20 cellular contexts compared by ENCODE assay signal in the genomic region with DNA sequence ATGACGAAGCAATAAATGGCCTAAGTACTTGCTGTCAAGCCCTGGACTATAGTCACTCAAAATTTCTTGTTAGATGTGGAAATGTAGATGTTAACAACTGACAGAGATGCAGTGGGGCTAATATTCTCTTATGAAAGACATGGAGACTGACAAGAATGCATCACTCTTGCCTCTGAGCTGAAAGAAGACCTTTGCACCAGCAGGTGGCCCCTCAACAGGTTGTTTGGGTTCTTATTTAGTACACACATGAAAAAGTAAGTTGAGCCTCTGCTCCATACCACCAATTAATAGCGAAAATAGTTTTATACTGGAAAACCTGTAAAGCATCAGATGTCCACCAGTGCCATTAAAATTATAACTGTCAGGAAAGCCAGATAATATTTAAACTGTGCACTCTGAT. TPM values are rescaled to one million over a fixed set of nuclear protein-coding genes. Genes with fewer than 3 reads are reported as not detected.
DNase-seq lines count a peak whose midpoint lies in the region; ATAC-seq and TF ChIP-seq lines count a peak whose summit lies in the region.
"Had no signal": no experiment of that assay in that cellular context is flagged by ENCODE, and none has a peak within 500 bp of the region (broad histone marks: within the 10 kb centered on the region; RNA-seq: fewer than 3 reads in every experiment).

No MANE protein-coding gene starts in this region.

- no peak overlapping the region for H2BK5ac ChIP-seq in mesenchymal stem cell (ENCODE audit: low read depth, low read length, poor library complexity, severe bottlenecking)

- 68% methylated on average over 2 of the region's 2 CpGs for WGBS in mesenchymal stem cell

- no peak overlapping the region for H3K27ac Mint-ChIP-seq in activated CD4-positive, alpha-beta T cell treated with anti-CD3 and anti-CD28 coated beads for 36 hours
- H3K27ac Mint-ChIP-seq in T-cell, result no peak overlapping the region

- DNase-seq in SKM-1 treated with dmso at 0.1 percent for 144 hours (lab: John Stamatoyannopoulos, UW; ENCODE audit: unreplicated experiment) (peak; percentile 14), SKM-1 (lab: John Stamatoyannopoulos, UW; ENCODE audit: unreplicated experiment) (no peak), SW480 (ENCODE audit: low spot score) (peak; percentile 6), mesenchymal stem cell (no peak), thoracic aorta (ENCODE audit: low spot score) (no peak), superior temporal gyrus (ENCODE audit: extremely low spot score) (no peak), T-cell (no peak)
- no peak for DNase-seq in activated CD4-positive, alpha-beta T cell treated with anti-CD3 and anti-CD28 coated beads for 36 hours
- DNase-seq: activated CD4-positive, alpha-beta T cell treated with anti-CD3 and anti-CD28 coated beads for 48 hours; dermis blood vessel endothelial cell; erythroblast; GF-D8; Karpas-422; NCI-H1092 treated with DMSO at 0.1 percent for 48 hours; NCI-H2081 treated with DMSO at 0.1 percent for 48 hours; NCI-H524; PC-9 had no signal

- H3K4me1 Mint-ChIP-seq in activated CD4-positive, alpha-beta T cell treated with anti-CD3 and anti-CD28 coated beads for 36 hours, result no peaks in the 10 kb centered on the region
- no peaks in the 10 kb centered on the region for H3K4me1 Mint-ChIP-seq in T-cell

- H3K36me3 ChIP-seq in mesenchymal stem cell (ENCODE audit: control insufficient read depth in 1 of 2, insufficient read depth in 2 of 2, low read depth in 1 of 2, low read length in 2 of 2), result no peaks in the 10 kb centered on the region
- no peaks in the 10 kb centered on the region for H3K36me3 ChIP-seq in thoracic aorta
- H3K36me3 ChIP-seq: suprapubic skin had no signal

- peak overlapping the region in 1 of 2 experiments; percentile 75 for H2BK12ac ChIP-seq in mesenchymal stem cell (ENCODE audit: low read length in 2 of 2)

- no peaks in the 10 kb centered on the region for H3K36me3 Mint-ChIP-seq in activated CD4-positive, alpha-beta T cell treated with anti-CD3 and anti-CD28 coated beads for 36 hours (ENCODE audit: low read depth)
- H3K36me3 Mint-ChIP-seq in T-cell, result no peaks in the 10 kb centered on the region

- no peak overlapping the region for H3K4me3 Mint-ChIP-seq in activated CD4-positive, alpha-beta T cell treated with anti-CD3 and anti-CD28 coated beads for 36 hours
- no peak overlapping the region for H3K4me3 Mint-ChIP-seq in T-cell

- H3K79me1 ChIP-seq in mesenchymal stem cell (replicated peaks; ENCODE audit: low read length, poor library complexity, severe bottlenecking), result no peaks in the 10 kb centered on the region

- peak overlapping the region; percentile 11 to 84 for H3K18ac ChIP-seq in mesenchymal stem cell (ENCODE audit: low read depth in 1 of 2, low read length in 2 of 2)

- intact Hi-C loops in activated CD4-positive, alpha-beta T cell treated with anti-CD3 and anti-CD28 coated beads for 36 hours (cut with DNase I, micrococcal nuclease), result no loop called here

- no peak overlapping the region for H3K23ac ChIP-seq in mesenchymal stem cell (ENCODE audit: low read length in 2 of 2)

- H3K9me3 ChIP-seq in mesenchymal stem cell (ENCODE audit: control insufficient read depth, low read length) (no peaks in the 10 kb centered on the region), thoracic aorta (no peaks in the 10 kb centered on the region)
- H3K9me3 ChIP-seq: A549, suprapubic skin had no signal

- peak overlapping the region; percentile 18 for H3K27ac ChIP-seq in mesenchymal stem cell (ENCODE audit: low read length, poor library complexity, severe bottlenecking)
- H3K27ac ChIP-seq in thoracic aorta, result peak overlapping the region; percentile 80 to 88
- H3K27ac ChIP-seq: C4-2B, PC-9, suprapubic skin had no signal

- H3K9me3 Mint-ChIP-seq in activated CD4-positive, alpha-beta T cell treated with anti-CD3 and anti-CD28 coated beads for 36 hours (ENCODE audit: low read depth), result no peaks in the 10 kb centered on the region
- H3K9me3 Mint-ChIP-seq in T-cell, result no peaks in the 10 kb centered on the region

- POLR2A ChIA-PET in activated CD4-positive, alpha-beta T cell treated with anti-CD3 and anti-CD28 coated beads for 36 hours (lab: Charles Lee), result no interaction called here
- POLR2A ChIA-PET in T-cell (lab: Charles Lee), result no interaction called here

- no peak overlapping the region for H4K8ac ChIP-seq in mesenchymal stem cell (ENCODE audit: low read length)

- no peak overlapping the region for H3K9ac ChIP-seq in mesenchymal stem cell (ENCODE audit: low read length)

- no peak for TF ChIP-seq CTCF in thoracic aorta (IDR thresholded peaks at IDR 0.05)

- H2BK120ac ChIP-seq in mesenchymal stem cell (ENCODE audit: low read depth, low read length), result no peak overlapping the region

- no peak overlapping the region for H3K4ac ChIP-seq in mesenchymal stem cell (ENCODE audit: low read depth in 1 of 2, low read length in 2 of 2)

- H3K4me3 ChIP-seq in mesenchymal stem cell (ENCODE audit: insufficient read depth in 1 of 2, low read depth in 1 of 2, low read length in 2 of 2) (no peak overlapping the region), thoracic aorta (no peak overlapping the region)
- H3K4me3 ChIP-seq: A549, PC-9, suprapubic skin had no signal

- H3K27me3 Mint-ChIP-seq in activated CD4-positive, alpha-beta T cell treated with anti-CD3 and anti-CD28 coated beads for 36 hours, result peaks cover 3% of the 10 kb centered on the region
- no peaks in the 10 kb centered on the region for H3K27me3 Mint-ChIP-seq in T-cell

- no peak overlapping the region for H3K4me2 ChIP-seq in mesenchymal stem cell (ENCODE audit: low read length, poor library complexity, severe bottlenecking)
- H3K4me2 ChIP-seq: A549, PC-9 had no signal

- CTCF ChIA-PET in activated CD4-positive, alpha-beta T cell treated with anti-CD3 and anti-CD28 coated beads for 36 hours (lab: Charles Lee), result no interaction called here
- CTCF ChIA-PET in T-cell (lab: Charles Lee), result no interaction called here

- H2BK15ac ChIP-seq in mesenchymal stem cell (ENCODE audit: low read depth, poor library complexity, severe bottlenecking), result no peak overlapping the region

- H3K27me3 ChIP-seq in mesenchymal stem cell (ENCODE audit: control insufficient read depth in 1 of 2, insufficient read depth in 1 of 2, low read length in 2 of 2) (no peaks in the 10 kb centered on the region), thoracic aorta (replicated peaks; ENCODE audit: insufficient read depth) (no peaks in the 10 kb centered on the region)
- H3K27me3 ChIP-seq: suprapubic skin had no signal

- no peak for ATAC-seq in thoracic aorta (ENCODE audit: insufficient number of reproducible peaks, low FRiP score, low read depth)
- ATAC-seq in activated CD4-positive, alpha-beta T cell treated with anti-CD3 and anti-CD28 coated beads for 36 hours, result no peak
- no peak for ATAC-seq in T-cell (replicated peaks in 1 of 4)
- ATAC-seq: A549 had no signal

- H2AFZ ChIP-seq in mesenchymal stem cell (ENCODE audit: low read depth, low read length), result no peak overlapping the region
- H2AFZ ChIP-seq: PC-9 had no signal

- H3K4me1 ChIP-seq in mesenchymal stem cell (ENCODE audit: control insufficient read depth, insufficient read depth, low read depth, low read length), result no peaks in the 10 kb centered on the region
- H3K4me1 ChIP-seq in thoracic aorta (ENCODE audit: control insufficient read depth in 1 of 2, low read depth in 2 of 2), result peaks cover 8 to 38% of the 10 kb centered on the region in 2 donors
- H3K4me1 ChIP-seq: A549, suprapubic skin had no signal

- no peak overlapping the region for H2AK5ac ChIP-seq in mesenchymal stem cell (ENCODE audit: low read length, severe bottlenecking)

- H4K91ac ChIP-seq in mesenchymal stem cell (ENCODE audit: low read length), result no peak overlapping the region

- no peak overlapping the region for H3K14ac ChIP-seq in mesenchymal stem cell (ENCODE audit: low read length in 2 of 2)

RNA-seq across cellular contexts. Expression of a gene that starts 26.2 kb away (rescaled TPM):
- 1.4 TPM for polyA plus RNA-seq in mesenchymal stem cell (2013, experiment 1 of 2)
- polyA plus RNA-seq in mesenchymal stem cell (2013, experiment 2 of 2), result 1.5 TPM
- total RNA-seq in thoracic aorta, result 10 to 100 TPM; 20.4 to 30.9 TPM
- total RNA-seq in activated CD4-positive, alpha-beta T cell treated with anti-CD3 and anti-CD28 coated beads for 36 hours, result under 1 TPM in 1 of 2 experiments, not detected in 1; 0.35 TPM
- not detected for total RNA-seq in T-cell
- total RNA-seq: PC-9 had no signal
- polyA plus RNA-seq: A549 had no signal

Comparison
In these comparisons a context has a peak if more than half of its experiments do, and no peak if none do; other contexts are left out.
1. DNase-seq: peak in SKM-1 treated with dmso at 0.1 percent for 144 hours (single experiment) and SW480 (single experiment); none in SKM-1 (single experiment), mesenchymal stem cell (single experiment), thoracic aorta (single experiment), activated CD4-positive, alpha-beta T cell treated with anti-CD3 and anti-CD28 coated beads for 36 hours (single experiment), superior temporal gyrus (single experiment) and T-cell (0 of 34).
2. RNA of a gene that starts 26.2 kb away (total RNA-seq): 20.4 to 30.9 TPM in thoracic aorta; 0.35 TPM in activated CD4-positive, alpha-beta T cell treated with anti-CD3 and anti-CD28 coated beads for 36 hours and not detected in T-cell; every median in the first group is over 10 times any median in the second.